1 cellular context compared by ENCODE assay signal in the genomic region with DNA sequence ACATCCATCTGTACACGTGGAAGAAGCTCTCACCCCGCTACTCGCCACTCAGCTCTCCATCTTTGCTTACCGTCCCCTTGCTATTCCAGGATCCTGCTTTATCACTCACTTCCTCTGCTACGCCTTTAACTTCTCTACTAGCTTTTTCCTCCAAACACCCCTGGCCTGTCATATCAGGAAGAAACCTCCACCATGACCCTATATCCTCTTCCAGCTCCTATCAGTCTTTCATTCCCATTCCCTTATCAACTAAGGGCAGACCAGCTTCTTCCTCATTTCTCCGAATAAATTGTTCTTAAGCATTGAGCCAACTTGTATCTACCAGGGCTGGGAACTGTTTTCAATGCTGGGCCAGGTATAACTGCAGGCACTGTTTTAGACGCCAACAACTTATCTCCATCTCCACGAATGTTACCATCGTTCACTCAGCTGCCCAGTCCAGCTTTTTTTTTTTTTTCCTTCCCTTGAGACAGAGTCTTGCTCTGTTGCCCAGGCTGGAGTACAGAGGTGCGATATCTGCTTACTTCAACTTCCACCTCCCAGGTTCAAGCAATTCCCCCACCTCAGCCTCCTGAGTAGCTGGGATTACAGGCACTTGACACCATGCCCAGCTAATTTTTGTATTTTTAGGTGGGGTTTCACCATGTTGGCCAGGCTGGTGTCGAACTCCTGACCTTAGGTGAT.
TF ChIP-seq lines count a peak whose summit lies in the region.

No MANE protein-coding gene starts in this region.

TF ChIP-seq in K562, 482 proteins besides CTCF, POLR2A, EP300 and RAD21 (continued from another document and continues in another):
- TF ChIP-seq, protein P1, sequence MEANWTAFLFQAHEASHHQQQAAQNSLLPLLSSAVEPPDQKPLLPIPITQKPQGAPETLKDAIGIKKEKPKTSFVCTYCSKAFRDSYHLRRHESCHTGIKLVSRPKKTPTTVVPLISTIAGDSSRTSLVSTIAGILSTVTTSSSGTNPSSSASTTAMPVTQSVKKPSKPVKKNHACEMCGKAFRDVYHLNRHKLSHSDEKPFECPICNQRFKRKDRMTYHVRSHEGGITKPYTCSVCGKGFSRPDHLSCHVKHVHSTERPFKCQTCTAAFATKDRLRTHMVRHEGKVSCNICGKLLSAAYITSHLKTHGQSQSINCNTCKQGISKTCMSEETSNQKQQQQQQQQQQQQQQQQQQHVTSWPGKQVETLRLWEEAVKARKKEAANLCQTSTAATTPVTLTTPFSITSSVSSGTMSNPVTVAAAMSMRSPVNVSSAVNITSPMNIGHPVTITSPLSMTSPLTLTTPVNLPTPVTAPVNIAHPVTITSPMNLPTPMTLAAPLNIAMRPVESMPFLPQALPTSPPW (CRISPR knock-in tag; IDR thresholded peaks at IDR 0.05) = no peak
- TF ChIP-seq, protein P2, sequence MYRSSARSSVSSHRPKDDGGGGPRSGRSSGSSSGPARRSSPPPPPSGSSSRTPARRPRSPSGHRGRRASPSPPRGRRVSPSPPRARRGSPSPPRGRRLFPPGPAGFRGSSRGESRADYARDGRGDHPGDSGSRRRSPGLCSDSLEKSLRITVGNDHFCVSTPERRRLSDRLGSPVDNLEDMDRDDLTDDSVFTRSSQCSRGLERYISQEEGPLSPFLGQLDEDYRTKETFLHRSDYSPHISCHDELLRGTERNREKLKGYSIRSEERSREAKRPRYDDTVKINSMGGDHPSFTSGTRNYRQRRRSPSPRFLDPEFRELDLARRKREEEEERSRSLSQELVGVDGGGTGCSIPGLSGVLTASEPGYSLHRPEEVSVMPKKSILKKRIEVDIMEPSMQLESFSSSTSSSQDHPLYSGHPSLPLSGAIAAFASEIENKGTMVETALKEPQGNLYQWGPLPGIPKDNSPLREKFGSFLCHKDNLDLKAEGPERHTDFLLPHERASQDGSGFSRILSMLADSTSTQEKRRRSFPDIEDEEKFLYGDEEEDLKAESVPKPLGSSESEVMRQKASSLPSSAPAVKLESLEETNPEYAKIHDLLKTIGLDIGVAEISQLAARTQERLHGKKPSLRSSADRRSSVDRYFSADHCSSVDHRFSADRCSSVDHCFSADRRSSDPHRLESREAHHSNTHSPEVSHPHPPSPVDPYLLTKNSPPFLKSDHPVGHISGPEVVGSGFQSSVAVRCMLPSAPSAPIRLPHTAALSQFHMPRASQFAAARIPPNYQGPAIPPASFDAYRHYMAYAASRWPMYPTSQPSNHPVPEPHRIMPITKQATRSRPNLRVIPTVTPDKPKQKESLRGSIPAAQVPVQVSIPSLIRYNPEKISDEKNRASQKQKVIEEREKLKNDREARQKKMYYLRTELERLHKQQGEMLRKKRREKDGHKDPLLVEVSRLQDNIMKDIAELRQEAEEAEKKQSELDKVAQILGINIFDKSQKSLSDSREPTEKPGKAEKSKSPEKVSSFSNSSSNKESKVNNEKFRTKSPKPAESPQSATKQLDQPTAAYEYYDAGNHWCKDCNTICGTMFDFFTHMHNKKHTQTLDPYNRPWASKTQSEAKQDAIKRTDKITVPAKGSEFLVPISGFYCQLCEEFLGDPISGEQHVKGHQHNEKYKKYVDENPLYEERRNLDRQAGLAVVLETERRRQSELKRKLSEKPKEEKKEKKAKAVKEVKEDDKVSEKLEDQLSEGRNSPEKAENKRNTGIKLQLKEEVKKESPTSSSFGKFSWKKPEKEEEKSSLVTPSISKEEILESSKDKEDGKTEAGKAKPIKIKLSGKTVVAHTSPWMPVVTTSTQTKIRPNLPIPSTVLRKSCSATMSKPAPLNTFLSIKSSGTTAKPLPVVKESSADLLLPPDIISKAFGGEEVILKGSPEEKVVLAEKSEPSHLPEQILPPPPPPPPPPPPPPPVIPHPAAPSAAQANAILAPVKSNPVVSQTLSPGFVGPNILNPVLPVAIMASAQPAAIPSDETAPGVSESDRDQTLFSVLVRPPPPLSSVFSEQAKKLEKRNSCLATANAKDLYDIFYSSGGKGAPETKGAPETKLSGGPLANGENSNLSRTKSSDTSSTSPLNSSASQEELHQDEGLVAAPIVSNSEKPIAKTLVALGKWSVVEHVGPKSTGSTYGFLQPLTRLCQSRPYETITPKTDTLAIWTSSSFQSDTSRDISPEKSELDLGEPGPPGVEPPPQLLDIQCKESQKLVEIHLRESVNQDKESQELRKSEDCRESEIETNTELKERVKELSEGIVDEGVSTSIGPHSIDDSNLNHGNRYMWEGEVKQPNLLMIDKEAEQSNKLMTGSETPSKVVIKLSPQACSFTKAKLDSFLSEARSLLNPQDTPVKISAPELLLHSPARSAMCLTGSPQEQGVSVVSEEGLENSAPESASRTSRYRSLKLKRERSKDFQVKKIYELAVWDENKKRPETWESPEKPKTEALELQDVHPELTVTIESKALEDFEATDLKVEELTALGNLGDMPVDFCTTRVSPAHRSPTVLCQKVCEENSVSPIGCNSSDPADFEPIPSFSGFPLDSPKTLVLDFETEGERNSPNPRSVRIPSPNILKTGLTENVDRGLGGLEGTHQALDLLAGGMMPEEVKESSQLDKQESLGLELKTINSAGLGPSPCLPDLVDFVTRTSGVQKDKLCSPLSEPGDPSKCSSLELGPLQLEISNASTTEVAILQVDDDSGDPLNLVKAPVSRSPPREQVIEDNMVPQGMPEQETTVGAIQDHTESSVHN (IDR thresholded peaks at IDR 0.05; ENCODE audit: borderline replicate concordance in 1 of 2, low read depth in 1 of 2) = no peak
- no peak for TF ChIP-seq NONO (IDR thresholded peaks at IDR 0.05; ENCODE audit: low read depth in 2 of 2, low read length in 1 of 2)
- TF ChIP-seq MTA2 (IDR thresholded peaks at IDR 0.05; ENCODE audit: low read depth) = peak; percentile 59
- TF ChIP-seq SP2 (IDR thresholded peaks at IDR 0.05; ENCODE audit: extremely low read depth, low read depth, low read length, poor library complexity, severe bottlenecking) = no peak
- TF ChIP-seq ZNF384 (IDR thresholded peaks at IDR 0.05; ENCODE audit: low read depth, low read length) = peak; percentile 80
- TF ChIP-seq MIER1 (IDR thresholded peaks at IDR 0.05; ENCODE audit: low read depth) = no peak
- no peak for TF ChIP-seq ZNF282 (CRISPR knock-in tag; IDR thresholded peaks at IDR 0.05)
- TF ChIP-seq, protein P3, sequence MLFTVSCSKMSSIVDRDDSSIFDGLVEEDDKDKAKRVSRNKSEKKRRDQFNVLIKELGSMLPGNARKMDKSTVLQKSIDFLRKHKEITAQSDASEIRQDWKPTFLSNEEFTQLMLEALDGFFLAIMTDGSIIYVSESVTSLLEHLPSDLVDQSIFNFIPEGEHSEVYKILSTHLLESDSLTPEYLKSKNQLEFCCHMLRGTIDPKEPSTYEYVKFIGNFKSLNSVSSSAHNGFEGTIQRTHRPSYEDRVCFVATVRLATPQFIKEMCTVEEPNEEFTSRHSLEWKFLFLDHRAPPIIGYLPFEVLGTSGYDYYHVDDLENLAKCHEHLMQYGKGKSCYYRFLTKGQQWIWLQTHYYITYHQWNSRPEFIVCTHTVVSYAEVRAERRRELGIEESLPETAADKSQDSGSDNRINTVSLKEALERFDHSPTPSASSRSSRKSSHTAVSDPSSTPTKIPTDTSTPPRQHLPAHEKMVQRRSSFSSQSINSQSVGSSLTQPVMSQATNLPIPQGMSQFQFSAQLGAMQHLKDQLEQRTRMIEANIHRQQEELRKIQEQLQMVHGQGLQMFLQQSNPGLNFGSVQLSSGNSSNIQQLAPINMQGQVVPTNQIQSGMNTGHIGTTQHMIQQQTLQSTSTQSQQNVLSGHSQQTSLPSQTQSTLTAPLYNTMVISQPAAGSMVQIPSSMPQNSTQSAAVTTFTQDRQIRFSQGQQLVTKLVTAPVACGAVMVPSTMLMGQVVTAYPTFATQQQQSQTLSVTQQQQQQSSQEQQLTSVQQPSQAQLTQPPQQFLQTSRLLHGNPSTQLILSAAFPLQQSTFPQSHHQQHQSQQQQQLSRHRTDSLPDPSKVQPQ (CRISPR knock-in tag; IDR thresholded peaks at IDR 0.05; ENCODE audit: borderline replicate concordance) = no peak
- TF ChIP-seq TBL1XR1 (IDR thresholded peaks at IDR 0.05; ENCODE audit: low read length in 2 of 2) = 0 out of 4 replicates have a peak, but pooled peaks of 1 of the 2 experiments have one; percentile 19
- TF ChIP-seq, protein P4, sequence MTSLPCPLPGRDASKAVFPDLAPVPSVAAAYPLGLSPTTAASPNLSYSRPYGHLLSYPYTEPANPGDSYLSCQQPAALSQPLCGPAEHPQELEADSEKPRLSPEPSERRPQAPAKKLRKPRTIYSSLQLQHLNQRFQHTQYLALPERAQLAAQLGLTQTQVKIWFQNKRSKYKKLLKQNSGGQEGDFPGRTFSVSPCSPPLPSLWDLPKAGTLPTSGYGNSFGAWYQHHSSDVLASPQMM (CRISPR knock-in tag; IDR thresholded peaks at IDR 0.05) = no peak
- TF ChIP-seq RUNX1 (IDR thresholded peaks at IDR 0.05; ENCODE audit: low read depth) = no peak
- TF ChIP-seq, protein P5, sequence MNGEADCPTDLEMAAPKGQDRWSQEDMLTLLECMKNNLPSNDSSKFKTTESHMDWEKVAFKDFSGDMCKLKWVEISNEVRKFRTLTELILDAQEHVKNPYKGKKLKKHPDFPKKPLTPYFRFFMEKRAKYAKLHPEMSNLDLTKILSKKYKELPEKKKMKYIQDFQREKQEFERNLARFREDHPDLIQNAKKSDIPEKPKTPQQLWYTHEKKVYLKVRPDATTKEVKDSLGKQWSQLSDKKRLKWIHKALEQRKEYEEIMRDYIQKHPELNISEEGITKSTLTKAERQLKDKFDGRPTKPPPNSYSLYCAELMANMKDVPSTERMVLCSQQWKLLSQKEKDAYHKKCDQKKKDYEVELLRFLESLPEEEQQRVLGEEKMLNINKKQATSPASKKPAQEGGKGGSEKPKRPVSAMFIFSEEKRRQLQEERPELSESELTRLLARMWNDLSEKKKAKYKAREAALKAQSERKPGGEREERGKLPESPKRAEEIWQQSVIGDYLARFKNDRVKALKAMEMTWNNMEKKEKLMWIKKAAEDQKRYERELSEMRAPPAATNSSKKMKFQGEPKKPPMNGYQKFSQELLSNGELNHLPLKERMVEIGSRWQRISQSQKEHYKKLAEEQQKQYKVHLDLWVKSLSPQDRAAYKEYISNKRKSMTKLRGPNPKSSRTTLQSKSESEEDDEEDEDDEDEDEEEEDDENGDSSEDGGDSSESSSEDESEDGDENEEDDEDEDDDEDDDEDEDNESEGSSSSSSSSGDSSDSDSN (IDR thresholded peaks at IDR 0.05; ENCODE audit: borderline replicate concordance in 1 of 2, low read depth in 2 of 2, low read length in 2 of 2) = no peak
- TF ChIP-seq, protein P6, sequence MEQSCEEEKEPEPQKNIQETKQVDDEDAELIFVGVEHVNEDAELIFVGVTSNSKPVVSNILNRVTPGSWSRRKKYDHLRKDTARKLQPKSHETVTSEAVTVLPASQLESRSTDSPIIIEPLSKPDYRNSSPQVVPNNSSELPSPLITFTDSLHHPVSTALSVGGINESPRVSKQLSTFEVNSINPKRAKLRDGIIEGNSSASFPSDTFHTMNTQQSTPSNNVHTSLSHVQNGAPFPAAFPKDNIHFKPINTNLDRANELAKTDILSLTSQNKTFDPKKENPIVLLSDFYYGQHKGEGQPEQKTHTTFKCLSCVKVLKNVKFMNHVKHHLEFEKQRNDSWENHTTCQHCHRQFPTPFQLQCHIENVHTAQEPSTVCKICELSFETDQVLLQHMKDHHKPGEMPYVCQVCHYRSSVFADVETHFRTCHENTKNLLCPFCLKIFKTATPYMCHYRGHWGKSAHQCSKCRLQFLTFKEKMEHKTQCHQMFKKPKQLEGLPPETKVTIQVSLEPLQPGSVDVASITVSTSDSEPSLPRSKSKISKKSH (CRISPR knock-in tag; IDR thresholded peaks at IDR 0.05) = no peak
- TF ChIP-seq ZNF174 (CRISPR knock-in tag; IDR thresholded peaks at IDR 0.05) = no peak
- TF ChIP-seq, protein P7, sequence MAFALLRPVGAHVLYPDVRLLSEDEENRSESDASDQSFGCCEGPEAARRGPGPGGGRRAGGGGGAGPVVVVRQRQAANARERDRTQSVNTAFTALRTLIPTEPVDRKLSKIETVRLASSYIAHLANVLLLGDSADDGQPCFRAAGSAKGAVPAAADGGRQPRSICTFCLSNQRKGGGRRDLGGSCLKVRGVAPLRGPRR (CRISPR knock-in tag; IDR thresholded peaks at IDR 0.05) = no peak
- peak; percentile 82 for TF ChIP-seq SPI1 (IDR thresholded peaks at IDR 0.05; ENCODE audit: borderline replicate concordance, low read depth, low read length)
- TF ChIP-seq, protein P8, sequence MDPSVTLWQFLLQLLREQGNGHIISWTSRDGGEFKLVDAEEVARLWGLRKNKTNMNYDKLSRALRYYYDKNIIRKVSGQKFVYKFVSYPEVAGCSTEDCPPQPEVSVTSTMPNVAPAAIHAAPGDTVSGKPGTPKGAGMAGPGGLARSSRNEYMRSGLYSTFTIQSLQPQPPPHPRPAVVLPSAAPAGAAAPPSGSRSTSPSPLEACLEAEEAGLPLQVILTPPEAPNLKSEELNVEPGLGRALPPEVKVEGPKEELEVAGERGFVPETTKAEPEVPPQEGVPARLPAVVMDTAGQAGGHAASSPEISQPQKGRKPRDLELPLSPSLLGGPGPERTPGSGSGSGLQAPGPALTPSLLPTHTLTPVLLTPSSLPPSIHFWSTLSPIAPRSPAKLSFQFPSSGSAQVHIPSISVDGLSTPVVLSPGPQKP (CRISPR knock-in tag; IDR thresholded peaks at IDR 0.05) = no peak
- TF ChIP-seq ILF3 (IDR thresholded peaks at IDR 0.05; ENCODE audit: borderline replicate concordance) = no peak
- no peak for TF ChIP-seq DMBX1 (CRISPR knock-in tag; IDR thresholded peaks at IDR 0.05; ENCODE audit: borderline replicate concordance)
- TF ChIP-seq ARID2 (IDR thresholded peaks at IDR 0.05) = no peak
- TF ChIP-seq ZNF197 (CRISPR knock-in tag; IDR thresholded peaks at IDR 0.05; ENCODE audit: low read depth) = no peak
- TF ChIP-seq EWSR1 (IDR thresholded peaks at IDR 0.05; ENCODE audit: borderline replicate concordance, low read depth, partially characterized antibody) = no peak
- TF ChIP-seq POLR2B (IDR thresholded peaks at IDR 0.05; ENCODE audit: low read depth, partially characterized antibody) = no peak
- TF ChIP-seq GTF2F1 (IDR thresholded peaks at IDR 0.05; ENCODE audit: low read depth, low read length) = no peak
- TF ChIP-seq MTA1 (IDR thresholded peaks at IDR 0.05; ENCODE audit: borderline replicate concordance) = no peak
- TF ChIP-seq CBFA2T2 (conservative IDR thresholded peaks at IDR 0.05) = peak; percentile 78
- TF ChIP-seq, protein P9, sequence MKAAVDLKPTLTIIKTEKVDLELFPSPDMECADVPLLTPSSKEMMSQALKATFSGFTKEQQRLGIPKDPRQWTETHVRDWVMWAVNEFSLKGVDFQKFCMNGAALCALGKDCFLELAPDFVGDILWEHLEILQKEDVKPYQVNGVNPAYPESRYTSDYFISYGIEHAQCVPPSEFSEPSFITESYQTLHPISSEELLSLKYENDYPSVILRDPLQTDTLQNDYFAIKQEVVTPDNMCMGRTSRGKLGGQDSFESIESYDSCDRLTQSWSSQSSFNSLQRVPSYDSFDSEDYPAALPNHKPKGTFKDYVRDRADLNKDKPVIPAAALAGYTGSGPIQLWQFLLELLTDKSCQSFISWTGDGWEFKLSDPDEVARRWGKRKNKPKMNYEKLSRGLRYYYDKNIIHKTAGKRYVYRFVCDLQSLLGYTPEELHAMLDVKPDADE (conservative IDR thresholded peaks at IDR 0.05; ENCODE audit: control insufficient read depth, low read depth, low read length) = no peak
- TF ChIP-seq, protein P10, sequence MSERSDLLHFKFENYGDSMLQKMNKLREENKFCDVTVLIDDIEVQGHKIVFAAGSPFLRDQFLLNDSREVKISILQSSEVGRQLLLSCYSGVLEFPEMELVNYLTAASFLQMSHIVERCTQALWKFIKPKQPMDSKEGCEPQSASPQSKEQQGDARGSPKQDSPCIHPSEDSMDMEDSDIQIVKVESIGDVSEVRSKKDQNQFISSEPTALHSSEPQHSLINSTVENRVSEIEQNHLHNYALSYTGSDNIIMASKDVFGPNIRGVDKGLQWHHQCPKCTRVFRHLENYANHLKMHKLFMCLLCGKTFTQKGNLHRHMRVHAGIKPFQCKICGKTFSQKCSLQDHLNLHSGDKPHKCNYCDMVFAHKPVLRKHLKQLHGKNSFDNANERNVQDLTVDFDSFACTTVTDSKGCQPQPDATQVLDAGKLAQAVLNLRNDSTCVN (CRISPR knock-in tag; IDR thresholded peaks at IDR 0.05) = 0 out of 2 replicates have a peak, but pooled peaks have one; percentile 31
- no peak for TF ChIP-seq MYBL2 (IDR thresholded peaks at IDR 0.05; ENCODE audit: low read depth)
- no peak for TF ChIP-seq MYBL2 (CRISPR knock-in tag; IDR thresholded peaks at IDR 0.05; ENCODE audit: borderline replicate concordance)
- TF ChIP-seq ZNF436 (CRISPR knock-in tag; IDR thresholded peaks at IDR 0.05) = no peak
- TF ChIP-seq POLR3G (IDR thresholded peaks at IDR 0.05; ENCODE audit: extremely low read depth, insufficient read length, insufficient replicate concordance) = no peak
